In the genomic region with DNA sequence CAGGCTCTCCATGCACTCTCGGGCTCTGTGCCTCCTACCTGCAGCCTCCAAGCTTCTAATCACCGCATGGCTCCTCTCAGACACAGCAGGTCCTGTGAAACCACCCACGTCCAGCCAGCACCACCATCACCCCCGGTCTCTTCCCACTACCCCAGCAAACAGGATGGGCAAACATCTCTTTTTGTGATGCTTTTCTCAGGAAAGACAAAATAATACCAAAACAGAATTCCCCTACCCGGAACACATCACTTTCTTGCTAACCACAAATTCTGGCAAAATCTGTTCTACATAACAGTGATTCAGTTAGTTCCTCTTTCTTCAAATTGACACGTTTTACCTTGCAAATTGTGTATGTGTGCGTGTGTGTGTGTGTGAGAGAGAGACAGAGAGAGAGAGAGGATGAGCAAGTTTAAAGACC, we compare ENCODE assay signal across 1 cellular context.
TF ChIP-seq lines count a peak whose summit lies in the region.

No MANE protein-coding gene starts in this region.

TF ChIP-seq in GM23338, 12 proteins besides CTCF, POLR2A, EP300 and RAD21 (continued from another document):
- TF ChIP-seq ZNF462 (CRISPR knock-in tag; IDR thresholded peaks at IDR 0.05) = no peak
- no peak for TF ChIP-seq EZH2phosphoT487 (IDR thresholded peaks at IDR 0.05; ENCODE audit: unreplicated experiment)
- no peak for TF ChIP-seq ZNF331 (CRISPR knock-in tag; IDR thresholded peaks at IDR 0.05; ENCODE audit: low read depth)
- TF ChIP-seq ZNF114 (CRISPR knock-in tag; IDR thresholded peaks at IDR 0.05) = no peak
- no peak for TF ChIP-seq CREB1 (CRISPR knock-in tag; IDR thresholded peaks at IDR 0.05; ENCODE audit: low read depth)
- TF ChIP-seq EZH2 (IDR thresholded peaks at IDR 0.05; ENCODE audit: low read depth, unreplicated experiment) = no peak
- TF ChIP-seq, protein P1, sequence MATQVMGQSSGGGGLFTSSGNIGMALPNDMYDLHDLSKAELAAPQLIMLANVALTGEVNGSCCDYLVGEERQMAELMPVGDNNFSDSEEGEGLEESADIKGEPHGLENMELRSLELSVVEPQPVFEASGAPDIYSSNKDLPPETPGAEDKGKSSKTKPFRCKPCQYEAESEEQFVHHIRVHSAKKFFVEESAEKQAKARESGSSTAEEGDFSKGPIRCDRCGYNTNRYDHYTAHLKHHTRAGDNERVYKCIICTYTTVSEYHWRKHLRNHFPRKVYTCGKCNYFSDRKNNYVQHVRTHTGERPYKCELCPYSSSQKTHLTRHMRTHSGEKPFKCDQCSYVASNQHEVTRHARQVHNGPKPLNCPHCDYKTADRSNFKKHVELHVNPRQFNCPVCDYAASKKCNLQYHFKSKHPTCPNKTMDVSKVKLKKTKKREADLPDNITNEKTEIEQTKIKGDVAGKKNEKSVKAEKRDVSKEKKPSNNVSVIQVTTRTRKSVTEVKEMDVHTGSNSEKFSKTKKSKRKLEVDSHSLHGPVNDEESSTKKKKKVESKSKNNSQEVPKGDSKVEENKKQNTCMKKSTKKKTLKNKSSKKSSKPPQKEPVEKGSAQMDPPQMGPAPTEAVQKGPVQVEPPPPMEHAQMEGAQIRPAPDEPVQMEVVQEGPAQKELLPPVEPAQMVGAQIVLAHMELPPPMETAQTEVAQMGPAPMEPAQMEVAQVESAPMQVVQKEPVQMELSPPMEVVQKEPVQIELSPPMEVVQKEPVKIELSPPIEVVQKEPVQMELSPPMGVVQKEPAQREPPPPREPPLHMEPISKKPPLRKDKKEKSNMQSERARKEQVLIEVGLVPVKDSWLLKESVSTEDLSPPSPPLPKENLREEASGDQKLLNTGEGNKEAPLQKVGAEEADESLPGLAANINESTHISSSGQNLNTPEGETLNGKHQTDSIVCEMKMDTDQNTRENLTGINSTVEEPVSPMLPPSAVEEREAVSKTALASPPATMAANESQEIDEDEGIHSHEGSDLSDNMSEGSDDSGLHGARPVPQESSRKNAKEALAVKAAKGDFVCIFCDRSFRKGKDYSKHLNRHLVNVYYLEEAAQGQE (IDR thresholded peaks at IDR 0.05; ENCODE audit: unreplicated experiment) = no peak
- no peak for TF ChIP-seq JUNB (IDR thresholded peaks at IDR 0.05; ENCODE audit: unreplicated experiment)
- TF ChIP-seq ETS1 (IDR thresholded peaks at IDR 0.05) = no peak
- no peak for TF ChIP-seq POLR2AphosphoS5 (IDR thresholded peaks at IDR 0.05; ENCODE audit: low read depth)
- no peak for TF ChIP-seq NANOG (IDR thresholded peaks at IDR 0.05; ENCODE audit: borderline replicate concordance)
